1 cellular context compared by ENCODE assay signal in genomic region chr10:35433851-35434426, GRCh38.
TF ChIP-seq lines count a peak whose summit lies in the region.

No MANE protein-coding gene starts in this region.

TF ChIP-seq in H1, 55 proteins besides CTCF, POLR2A, EP300 and RAD21 (continued from another document):
- TF ChIP-seq, protein P1, sequence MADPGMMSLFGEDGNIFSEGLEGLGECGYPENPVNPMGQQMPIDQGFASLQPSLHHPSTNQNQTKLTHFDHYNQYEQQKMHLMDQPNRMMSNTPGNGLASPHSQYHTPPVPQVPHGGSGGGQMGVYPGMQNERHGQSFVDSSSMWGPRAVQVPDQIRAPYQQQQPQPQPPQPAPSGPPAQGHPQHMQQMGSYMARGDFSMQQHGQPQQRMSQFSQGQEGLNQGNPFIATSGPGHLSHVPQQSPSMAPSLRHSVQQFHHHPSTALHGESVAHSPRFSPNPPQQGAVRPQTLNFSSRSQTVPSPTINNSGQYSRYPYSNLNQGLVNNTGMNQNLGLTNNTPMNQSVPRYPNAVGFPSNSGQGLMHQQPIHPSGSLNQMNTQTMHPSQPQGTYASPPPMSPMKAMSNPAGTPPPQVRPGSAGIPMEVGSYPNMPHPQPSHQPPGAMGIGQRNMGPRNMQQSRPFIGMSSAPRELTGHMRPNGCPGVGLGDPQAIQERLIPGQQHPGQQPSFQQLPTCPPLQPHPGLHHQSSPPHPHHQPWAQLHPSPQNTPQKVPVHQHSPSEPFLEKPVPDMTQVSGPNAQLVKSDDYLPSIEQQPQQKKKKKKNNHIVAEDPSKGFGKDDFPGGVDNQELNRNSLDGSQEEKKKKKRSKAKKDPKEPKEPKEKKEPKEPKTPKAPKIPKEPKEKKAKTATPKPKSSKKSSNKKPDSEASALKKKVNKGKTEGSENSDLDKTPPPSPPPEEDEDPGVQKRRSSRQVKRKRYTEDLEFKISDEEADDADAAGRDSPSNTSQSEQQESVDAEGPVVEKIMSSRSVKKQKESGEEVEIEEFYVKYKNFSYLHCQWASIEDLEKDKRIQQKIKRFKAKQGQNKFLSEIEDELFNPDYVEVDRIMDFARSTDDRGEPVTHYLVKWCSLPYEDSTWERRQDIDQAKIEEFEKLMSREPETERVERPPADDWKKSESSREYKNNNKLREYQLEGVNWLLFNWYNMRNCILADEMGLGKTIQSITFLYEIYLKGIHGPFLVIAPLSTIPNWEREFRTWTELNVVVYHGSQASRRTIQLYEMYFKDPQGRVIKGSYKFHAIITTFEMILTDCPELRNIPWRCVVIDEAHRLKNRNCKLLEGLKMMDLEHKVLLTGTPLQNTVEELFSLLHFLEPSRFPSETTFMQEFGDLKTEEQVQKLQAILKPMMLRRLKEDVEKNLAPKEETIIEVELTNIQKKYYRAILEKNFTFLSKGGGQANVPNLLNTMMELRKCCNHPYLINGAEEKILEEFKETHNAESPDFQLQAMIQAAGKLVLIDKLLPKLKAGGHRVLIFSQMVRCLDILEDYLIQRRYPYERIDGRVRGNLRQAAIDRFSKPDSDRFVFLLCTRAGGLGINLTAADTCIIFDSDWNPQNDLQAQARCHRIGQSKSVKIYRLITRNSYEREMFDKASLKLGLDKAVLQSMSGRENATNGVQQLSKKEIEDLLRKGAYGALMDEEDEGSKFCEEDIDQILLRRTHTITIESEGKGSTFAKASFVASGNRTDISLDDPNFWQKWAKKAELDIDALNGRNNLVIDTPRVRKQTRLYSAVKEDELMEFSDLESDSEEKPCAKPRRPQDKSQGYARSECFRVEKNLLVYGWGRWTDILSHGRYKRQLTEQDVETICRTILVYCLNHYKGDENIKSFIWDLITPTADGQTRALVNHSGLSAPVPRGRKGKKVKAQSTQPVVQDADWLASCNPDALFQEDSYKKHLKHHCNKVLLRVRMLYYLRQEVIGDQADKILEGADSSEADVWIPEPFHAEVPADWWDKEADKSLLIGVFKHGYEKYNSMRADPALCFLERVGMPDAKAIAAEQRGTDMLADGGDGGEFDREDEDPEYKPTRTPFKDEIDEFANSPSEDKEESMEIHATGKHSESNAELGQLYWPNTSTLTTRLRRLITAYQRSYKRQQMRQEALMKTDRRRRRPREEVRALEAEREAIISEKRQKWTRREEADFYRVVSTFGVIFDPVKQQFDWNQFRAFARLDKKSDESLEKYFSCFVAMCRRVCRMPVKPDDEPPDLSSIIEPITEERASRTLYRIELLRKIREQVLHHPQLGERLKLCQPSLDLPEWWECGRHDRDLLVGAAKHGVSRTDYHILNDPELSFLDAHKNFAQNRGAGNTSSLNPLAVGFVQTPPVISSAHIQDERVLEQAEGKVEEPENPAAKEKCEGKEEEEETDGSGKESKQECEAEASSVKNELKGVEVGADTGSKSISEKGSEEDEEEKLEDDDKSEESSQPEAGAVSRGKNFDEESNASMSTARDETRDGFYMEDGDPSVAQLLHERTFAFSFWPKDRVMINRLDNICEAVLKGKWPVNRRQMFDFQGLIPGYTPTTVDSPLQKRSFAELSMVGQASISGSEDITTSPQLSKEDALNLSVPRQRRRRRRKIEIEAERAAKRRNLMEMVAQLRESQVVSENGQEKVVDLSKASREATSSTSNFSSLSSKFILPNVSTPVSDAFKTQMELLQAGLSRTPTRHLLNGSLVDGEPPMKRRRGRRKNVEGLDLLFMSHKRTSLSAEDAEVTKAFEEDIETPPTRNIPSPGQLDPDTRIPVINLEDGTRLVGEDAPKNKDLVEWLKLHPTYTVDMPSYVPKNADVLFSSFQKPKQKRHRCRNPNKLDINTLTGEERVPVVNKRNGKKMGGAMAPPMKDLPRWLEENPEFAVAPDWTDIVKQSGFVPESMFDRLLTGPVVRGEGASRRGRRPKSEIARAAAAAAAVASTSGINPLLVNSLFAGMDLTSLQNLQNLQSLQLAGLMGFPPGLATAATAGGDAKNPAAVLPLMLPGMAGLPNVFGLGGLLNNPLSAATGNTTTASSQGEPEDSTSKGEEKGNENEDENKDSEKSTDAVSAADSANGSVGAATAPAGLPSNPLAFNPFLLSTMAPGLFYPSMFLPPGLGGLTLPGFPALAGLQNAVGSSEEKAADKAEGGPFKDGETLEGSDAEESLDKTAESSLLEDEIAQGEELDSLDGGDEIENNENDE (IDR thresholded peaks at IDR 0.05; ENCODE audit: insufficient replicate concordance, low read length): no peak
- TF ChIP-seq ASH2L (IDR thresholded peaks at IDR 0.05; ENCODE audit: low read length) (no peak), PHF8 (conservative IDR thresholded peaks at IDR 0.05; ENCODE audit: low read depth, low read length) (no peak), SIN3A (conservative IDR thresholded peaks at IDR 0.05 in 1 of 2, IDR thresholded peaks at IDR 0.05 in 1 of 2; ENCODE audit: low read depth in 1 of 2, low read length in 2 of 2) (no peak), BCL11A (IDR thresholded peaks at IDR 0.05; ENCODE audit: low read depth in 2 of 2, low read length in 2 of 2) (no peak)
